ENCODE assay signal across 1 cellular context in the genomic region with DNA sequence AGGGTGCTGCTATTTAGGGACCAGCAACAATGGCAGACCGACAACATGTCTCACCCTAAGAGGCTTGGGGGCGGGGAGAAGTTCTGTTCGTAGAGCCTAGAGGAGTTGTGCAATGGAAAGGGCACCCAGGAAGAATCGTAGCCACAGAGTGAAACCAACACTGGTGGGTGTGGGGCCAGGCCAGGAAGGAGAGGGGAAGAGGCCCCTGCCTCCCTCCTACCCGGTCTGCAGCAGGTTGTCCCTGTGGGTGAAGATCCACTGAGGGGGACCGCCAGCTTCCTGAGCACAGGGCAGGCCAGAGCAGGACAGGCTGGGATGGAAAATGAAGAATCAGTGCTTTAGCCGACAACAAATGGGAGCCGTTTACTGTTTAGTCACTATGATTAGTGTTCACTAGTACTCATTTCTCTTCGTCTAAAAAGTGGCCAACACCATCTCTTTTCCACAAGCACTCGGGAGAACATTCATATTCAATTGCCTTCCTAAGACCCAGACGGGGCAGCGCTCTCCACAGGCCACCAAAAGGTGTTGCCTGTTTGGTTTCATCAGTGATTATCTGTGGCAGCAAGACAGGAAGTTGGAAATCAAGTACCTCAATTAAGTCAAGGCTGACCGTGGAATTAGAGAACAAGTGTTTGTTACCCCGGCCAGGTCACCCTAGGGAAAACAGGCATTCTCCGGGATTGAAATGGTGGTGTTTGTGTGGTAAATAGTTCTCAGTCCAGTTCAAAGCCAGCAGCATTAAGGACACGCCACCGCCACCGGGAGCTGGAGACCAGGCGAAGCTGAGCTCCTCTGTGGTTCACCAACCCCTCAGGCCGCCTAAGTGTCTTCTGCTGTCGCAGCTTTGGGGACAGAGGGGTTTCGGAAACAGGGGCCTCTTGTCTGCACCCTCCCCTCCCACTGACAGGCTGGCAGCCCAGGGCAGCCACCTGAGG.
TF ChIP-seq lines count a peak whose summit lies in the region.

No MANE protein-coding gene starts in this region.

TF ChIP-seq in endothelial cell of umbilical vein, 7 proteins besides CTCF, POLR2A, EP300 and RAD21:
- no peak for TF ChIP-seq JUN (IDR thresholded peaks at IDR 0.05; ENCODE audit: borderline replicate concordance, insufficient read depth, insufficient read length, low read depth)
- no peak for TF ChIP-seq MAX (IDR thresholded peaks at IDR 0.05; ENCODE audit: insufficient read depth, insufficient read length)
- no peak for TF ChIP-seq EZH2 (IDR thresholded peaks at IDR 0.05; ENCODE audit: borderline replicate concordance, low read depth, low read length, severe bottlenecking)
